ENCODE assay signal across 20 cellular contexts in the genomic region with DNA sequence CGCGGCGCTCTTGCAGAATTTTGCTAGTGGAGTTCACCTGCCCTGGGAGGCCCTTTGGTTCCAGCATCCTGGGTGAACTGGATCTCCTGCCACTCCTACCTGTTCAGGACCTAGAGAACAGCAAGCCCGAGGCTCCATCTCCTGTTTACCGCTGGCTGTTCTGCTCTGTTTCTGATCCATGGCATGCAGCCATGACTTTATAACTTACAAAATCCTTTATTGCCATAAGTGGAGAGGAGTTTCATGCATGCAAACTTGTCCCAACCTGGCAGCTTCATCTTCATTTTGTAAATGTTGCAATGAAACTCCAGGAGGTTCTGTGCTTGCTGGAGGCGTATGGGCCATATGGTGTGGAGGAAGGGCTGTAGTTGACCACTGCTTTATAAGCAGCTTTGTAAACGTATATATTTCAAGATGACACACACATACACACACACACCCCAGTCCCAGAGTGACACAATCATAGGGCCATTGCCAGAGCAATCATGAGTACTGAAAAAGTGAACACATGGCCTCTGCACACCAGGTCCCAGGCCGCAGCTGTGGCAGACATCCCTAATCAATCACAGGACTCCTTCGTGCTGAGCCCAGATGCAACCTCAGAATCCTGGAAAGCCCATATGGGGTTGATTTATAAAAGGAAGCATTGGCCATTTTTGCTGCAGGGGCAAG.
DNase-seq lines count a peak whose midpoint lies in the region; ATAC-seq and TF ChIP-seq lines count a peak whose summit lies in the region.
"Had no signal": no experiment of that assay in that cellular context is flagged by ENCODE, and none has a peak within 500 bp of the region (broad histone marks: within the 10 kb centered on the region; RNA-seq: fewer than 3 reads in every experiment).

No MANE protein-coding gene starts in this region.

- H3K9ac ChIP-seq in endodermal cell (ENCODE audit: extremely low read depth, low read length, poor library complexity, severe bottlenecking): no peak overlapping the region
- H3K9ac ChIP-seq: KMS-11 had no signal

- peak overlapping the region; percentile 59 for H3K27ac ChIP-seq in endodermal cell (ENCODE audit: low read depth, low read length)
- no peak overlapping the region for H3K27ac ChIP-seq in right lobe of liver
- H3K27ac ChIP-seq: KMS-11, left lung, right atrium auricular region, tibial artery had no signal

- H3K36me3 ChIP-seq in endodermal cell (ENCODE audit: control insufficient read depth, insufficient read depth, low read length) (no peaks in the 10 kb centered on the region), right lobe of liver (no peaks in the 10 kb centered on the region)
- H3K36me3 ChIP-seq: left lung, right atrium auricular region, tibial artery had no signal

- H3K9me3 ChIP-seq in endodermal cell (ENCODE audit: control insufficient read depth, low read length) (no peaks in the 10 kb centered on the region), right lobe of liver (no peaks in the 10 kb centered on the region)
- H3K9me3 ChIP-seq: left lung, right atrium auricular region, tibial artery had no signal

- no peaks in the 10 kb centered on the region for H3K9me3 Mint-ChIP-seq in endodermal cell
- no peaks in the 10 kb centered on the region for H3K9me3 Mint-ChIP-seq in nephron progenitor cell
- H3K9me3 Mint-ChIP-seq: stimulated activated memory B cell treated with anti-CD40 and anti-IgM and Interleukin-4, amounts not matched to agents 10 μg/mL and 1 μg/mL and 100 μg/mL, for 72 hours had no signal

- DNase-seq in DMS 273 treated with DMSO at 0.1 percent for 48 hours (lab: John Stamatoyannopoulos, UW) (peak; percentile 78), NCI-H524 treated with DMSO at 0.1 percent for 48 hours (lab: John Stamatoyannopoulos, UW) (peak; percentile 53), endodermal cell (no peak), nephron progenitor cell (no peak), EL (no peak), right lobe of liver (no peak)
- no peak for DNase-seq in stimulated activated CD4-positive, alpha-beta T cell treated with anti-CD3 and anti-CD28 coated beads, Interleukin-4, amount 100 ng/mL, for 1 hour
- DNase-seq: activated CD8-positive, alpha-beta memory T cell treated with anti-CD3 and anti-CD28 coated beads, Interleukin-2, amount 50 U/mL, for 48 hours; activated gamma-delta T cell treated with Interleukin-2 at 50 U/mL for 16 hours; central memory CD4-positive, alpha-beta T cell; left lung; midbrain; NCI-H1105 treated with DMSO at 0.1 percent for 48 hours; nucleus accumbens; tibial artery had no signal

- no peak overlapping the region for H3K27ac Mint-ChIP-seq in endodermal cell
- H3K27ac Mint-ChIP-seq in nephron progenitor cell: peak overlapping the region; percentile 25
- H3K27ac Mint-ChIP-seq: stimulated activated memory B cell treated with anti-CD40 and anti-IgM and Interleukin-4, amounts not matched to agents 10 μg/mL and 1 μg/mL and 100 μg/mL, for 72 hours had no signal

- H3K27me3 ChIP-seq in endodermal cell (ENCODE audit: control insufficient read depth, insufficient read depth, low read length, poor library complexity, severe bottlenecking) (no peaks in the 10 kb centered on the region), right lobe of liver (no peaks in the 10 kb centered on the region)
- H3K27me3 ChIP-seq: right atrium auricular region had no signal

- ATAC-seq in HG03432 (IDR thresholded peaks at IDR 0.05; ENCODE audit: unreplicated experiment): no peak
- no peak for ATAC-seq in right lobe of liver
- ATAC-seq: left lung; stimulated activated memory B cell treated with anti-CD40 and anti-IgM and Interleukin-4, amounts not matched to agents 10 μg/mL and 1 μg/mL and 100 μg/mL, for 72 hours had no signal

- 85 to 91% methylated on average over 7 to 9 of the region's 9 CpGs for WGBS in endodermal cell (ENCODE audit: insufficient coverage in 1 of 2, insufficient read length in 1 of 2), 2 experiments
- 55% methylated on average over 6 of the region's 9 CpGs for WGBS in right lobe of liver (ENCODE audit: insufficient coverage, low coverage, low lambda C conversion rate, missing lambda C conversion rate)

- H3K27me3 Mint-ChIP-seq in endodermal cell (ENCODE audit: insufficient read depth): peaks cover 2% of the 10 kb centered on the region
- peaks cover 18% of the 10 kb centered on the region for H3K27me3 Mint-ChIP-seq in nephron progenitor cell (ENCODE audit: low read depth, poor library complexity)

- intact Hi-C loops in right lobe of liver (cut with DNase I): no loop called here

- H3K4me3 Mint-ChIP-seq in endodermal cell (no peak overlapping the region), nephron progenitor cell (no peak overlapping the region)
- H3K4me3 Mint-ChIP-seq: stimulated activated memory B cell treated with anti-CD40 and anti-IgM and Interleukin-4, amounts not matched to agents 10 μg/mL and 1 μg/mL and 100 μg/mL, for 72 hours had no signal

- no peak for TF ChIP-seq POLR2A in right lobe of liver (IDR thresholded peaks at IDR 0.05)

- peaks cover 24% of the 10 kb centered on the region for H3K4me1 Mint-ChIP-seq in endodermal cell
- peaks cover 82% of the 10 kb centered on the region for H3K4me1 Mint-ChIP-seq in nephron progenitor cell

- H3K4me1 ChIP-seq in endodermal cell (ENCODE audit: control insufficient read depth, insufficient read depth, low read length) (no peaks in the 10 kb centered on the region), right lobe of liver (no peaks in the 10 kb centered on the region)
- H3K4me1 ChIP-seq: left lung, right atrium auricular region, tibial artery had no signal

- H3K36me3 Mint-ChIP-seq in endodermal cell (ENCODE audit: low read depth) (no peaks in the 10 kb centered on the region), nephron progenitor cell (ENCODE audit: low read depth) (no peaks in the 10 kb centered on the region)
- H3K36me3 Mint-ChIP-seq: stimulated activated memory B cell treated with anti-CD40 and anti-IgM and Interleukin-4, amounts not matched to agents 10 μg/mL and 1 μg/mL and 100 μg/mL, for 72 hours had no signal

- TF ChIP-seq CTCF in endodermal cell (conservative IDR thresholded peaks at IDR 0.05) (no peak), nephron progenitor cell (IDR thresholded peaks at IDR 0.05) (no peak), right lobe of liver (IDR thresholded peaks at IDR 0.05) (no peak)

- no peak overlapping the region for H3K4me3 ChIP-seq in endodermal cell (ENCODE audit: low read length)
- H3K4me3 ChIP-seq in right lobe of liver: no peak overlapping the region
- H3K4me3 ChIP-seq: dorsolateral prefrontal cortex, left lung, right atrium auricular region, tibial artery had no signal

Comparison
In these comparisons a context has a peak if more than half of its experiments do, and no peak if none do; other contexts are left out.
1. DNase-seq: peak in DMS 273 treated with DMSO at 0.1 percent for 48 hours (single experiment) and NCI-H524 treated with DMSO at 0.1 percent for 48 hours (single experiment); none in endodermal cell (single experiment), nephron progenitor cell (single experiment), EL (single experiment), stimulated activated CD4-positive, alpha-beta T cell treated with anti-CD3 and anti-CD28 coated beads, Interleukin-4, amount 100 ng/mL, for 1 hour (single experiment) and right lobe of liver (0 of 3).